ENCODE assay signal across 18 cellular contexts in genomic region chr7:131083781-131084180, GRCh38.
DNase-seq lines count a peak whose midpoint lies in the region; ATAC-seq and TF ChIP-seq lines count a peak whose summit lies in the region.
"Had no signal": no experiment of that assay in that cellular context is flagged by ENCODE, and none has a peak within 500 bp of the region (broad histone marks: within the 10 kb centered on the region; RNA-seq: fewer than 3 reads in every experiment).

No MANE protein-coding gene starts in this region.

- peaks cover 22% of the 10 kb centered on the region for H3K4me1 ChIP-seq in testis
- H3K4me1 ChIP-seq: SJSA1 had no signal

- H3K4me3 Mint-ChIP-seq in natural killer cell (peak overlapping the region; percentile 14), IgD-negative memory B cell (no peak overlapping the region)
- no peak overlapping the region for H3K4me3 Mint-ChIP-seq in natural killer cell treated with Interleukin-12 subunit alpha and Interleukin-12 subunit beta and Interleukin-15 and Interleukin-18, amount 100 ng/mL, for 72 hours
- no peak overlapping the region for H3K4me3 Mint-ChIP-seq in central memory CD8-positive, alpha-beta T cell

- peaks cover 44 to 46% of the 10 kb centered on the region in 2 donors for H3K4me1 Mint-ChIP-seq in natural killer cell
- H3K4me1 Mint-ChIP-seq in natural killer cell treated with Interleukin-12 subunit alpha and Interleukin-12 subunit beta and Interleukin-15 and Interleukin-18, amount 100 ng/mL, for 72 hours (ENCODE audit: low read depth in 2 of 2) = peaks cover 27 to 30% of the 10 kb centered on the region in 2 donors
- peaks cover 36 to 40% (median 38%) of the 10 kb centered on the region in 3 donors for H3K4me1 Mint-ChIP-seq in IgD-negative memory B cell
- peaks cover 47% of the 10 kb centered on the region for H3K4me1 Mint-ChIP-seq in central memory CD8-positive, alpha-beta T cell

- H3K27ac Mint-ChIP-seq in natural killer cell = peak overlapping the region in 1 of 2 donors; percentile 32
- no peak overlapping the region for H3K27ac Mint-ChIP-seq in natural killer cell treated with Interleukin-12 subunit alpha and Interleukin-12 subunit beta and Interleukin-15 and Interleukin-18, amount 100 ng/mL, for 72 hours
- H3K27ac Mint-ChIP-seq in IgD-negative memory B cell = peak overlapping the region in 2 of 3 donors; percentile 19 to 77
- H3K27ac Mint-ChIP-seq in central memory CD8-positive, alpha-beta T cell (ENCODE audit: low read depth) = peak overlapping the region; percentile 73

- no peaks in the 10 kb centered on the region for H3K27me3 ChIP-seq in testis
- H3K27me3 ChIP-seq: MG63, SJSA1 had no signal

- H3K9me3 ChIP-seq in testis = no peaks in the 10 kb centered on the region
- H3K9me3 ChIP-seq: MG63, SJSA1 had no signal

- intact Hi-C loops in natural killer cell (cut with micrococcal nuclease) = loop anchor here (2.0 kb wide), 1 partner anchor 17 kb away; no protein-coding TSS in a partner anchor
- intact Hi-C loops in testis (cut with DNase I; ENCODE audit: low total_unique reads) = no loop called here

- TF ChIP-seq CTCF in natural killer cell (IDR thresholded peaks at IDR 0.05) = no peak
- TF ChIP-seq CTCF in testis (IDR thresholded peaks at IDR 0.05) = no peak

- TF ChIP-seq POLR2A in testis (IDR thresholded peaks at IDR 0.05) = no peak

- 93% methylated on average over 1 of the region's 1 CpG for WGBS in testis, 2 donors

- H3K36me3 Mint-ChIP-seq in natural killer cell (no peaks in the 10 kb centered on the region), IgD-negative memory B cell (peaks cover 10% of the 10 kb centered on the region)
- peaks cover 5% of the 10 kb centered on the region for H3K36me3 Mint-ChIP-seq in natural killer cell treated with Interleukin-12 subunit alpha and Interleukin-12 subunit beta and Interleukin-15 and Interleukin-18, amount 100 ng/mL, for 72 hours
- peaks cover 59% of the 10 kb centered on the region for H3K36me3 Mint-ChIP-seq in central memory CD8-positive, alpha-beta T cell (ENCODE audit: insufficient read depth)

- no peaks in the 10 kb centered on the region for H3K9me3 Mint-ChIP-seq in natural killer cell
- no peaks in the 10 kb centered on the region for H3K9me3 Mint-ChIP-seq in natural killer cell treated with Interleukin-12 subunit alpha and Interleukin-12 subunit beta and Interleukin-15 and Interleukin-18, amount 100 ng/mL, for 72 hours
- H3K9me3 Mint-ChIP-seq in IgD-negative memory B cell = no peaks in the 10 kb centered on the region
- H3K9me3 Mint-ChIP-seq in central memory CD8-positive, alpha-beta T cell = no peaks in the 10 kb centered on the region

- DNase-seq in natural killer cell = no peak
- no peak for DNase-seq in natural killer cell treated with Interleukin-12 subunit alpha and Interleukin-12 subunit beta and Interleukin-15 and Interleukin-18, amount 100 ng/mL, for 72 hours (ENCODE audit: low spot score)
- no peak for DNase-seq in central memory CD8-positive, alpha-beta T cell (ENCODE audit: low spot score in 2 of 2)
- no peak for DNase-seq in testis
- DNase-seq in DMS53 (lab: John Stamatoyannopoulos, UW) = no peak
- DNase-seq: AML-193, C1 segment of cervical spinal cord, DMS79, H7, MG63, NCI-H1417 treated with DMSO at 0.1 percent for 48 hours, NCI-H187, NCI-H446, NCI-H526 had no signal

- no peak overlapping the region for H3K4me3 ChIP-seq in testis
- H3K4me3 ChIP-seq: GM12878, MG63, SJSA1 had no signal

- no peaks in the 10 kb centered on the region for H3K36me3 ChIP-seq in testis (ENCODE audit: low read depth, missing control alignments)
- H3K36me3 ChIP-seq: SJSA1 had no signal

- no peak for ATAC-seq in natural killer cell
- ATAC-seq in natural killer cell treated with Interleukin-12 subunit alpha and Interleukin-12 subunit beta and Interleukin-15 and Interleukin-18, amount 100 ng/mL, for 72 hours = no peak
- ATAC-seq in central memory CD8-positive, alpha-beta T cell (replicated peaks; ENCODE audit: extremely low read depth, poor library complexity, severe bottlenecking) = no peak
- no peak for ATAC-seq in GM21717 (IDR thresholded peaks at IDR 0.05; ENCODE audit: unreplicated experiment)
- ATAC-seq: GM12878 had no signal

- H3K27ac ChIP-seq in testis = peak overlapping the region; percentile 28 to 69
- H3K27ac ChIP-seq: SJSA1 had no signal

- no peaks in the 10 kb centered on the region for H3K27me3 Mint-ChIP-seq in natural killer cell (ENCODE audit: low read depth in 2 of 2)
- no peaks in the 10 kb centered on the region for H3K27me3 Mint-ChIP-seq in natural killer cell treated with Interleukin-12 subunit alpha and Interleukin-12 subunit beta and Interleukin-15 and Interleukin-18, amount 100 ng/mL, for 72 hours
- H3K27me3 Mint-ChIP-seq in IgD-negative memory B cell = no peaks in the 10 kb centered on the region
- no peaks in the 10 kb centered on the region for H3K27me3 Mint-ChIP-seq in central memory CD8-positive, alpha-beta T cell

Comparison
In these comparisons a context has a peak if more than half of its experiments do, and no peak if none do; other contexts are left out.
1. H3K27ac Mint-ChIP-seq: peak in IgD-negative memory B cell (2 of 3) and central memory CD8-positive, alpha-beta T cell (single experiment); none in natural killer cell treated with Interleukin-12 subunit alpha and Interleukin-12 subunit beta and Interleukin-15 and Interleukin-18, amount 100 ng/mL, for 72 hours (0 of 2).